Comparison of ENCODE assay signal across 8 cellular contexts in genomic region chr1:224168859-224169380, GRCh38. TPM values are rescaled to one million over a fixed set of nuclear protein-coding genes. Genes with fewer than 3 reads are reported as not detected.
DNase-seq lines count a peak whose midpoint lies in the region; ATAC-seq, FAIRE-seq and TF ChIP-seq lines count a peak whose summit lies in the region.

No MANE protein-coding gene starts in this region.

- POLR2A ChIA-PET in PC-9 (lab: Charles Lee; ENCODE audit: unreplicated experiment), result no interaction called here

- H3K27ac ChIP-seq in ACC112 (ENCODE audit: low read depth, low read length), result peak overlapping the region; percentile 66
- peak overlapping the region; percentile 46 for H3K27ac ChIP-seq in PC-9
- H3K27ac ChIP-seq in pancreas, result peak overlapping the region in 2 of 4 donors; percentile 39 to 44
- peak overlapping the region in 2 of 4 donors; percentile 1 to 4 for H3K27ac ChIP-seq in esophagus muscularis mucosa (replicated peaks in 1 of 4)

- peak overlapping the region; percentile 10 for H2AFZ ChIP-seq in ACC112 (ENCODE audit: low read length, unreplicated experiment)
- 0 out of 2 replicates have a peak overlapping the region, but pooled peaks have one; percentile 1 for H2AFZ ChIP-seq in PC-9

- no peaks in the 10 kb centered on the region for H3K9me2 ChIP-seq in PC-9 (ENCODE audit: insufficient read depth)

- H3K79me2 ChIP-seq in ACC112 (ENCODE audit: control insufficient read depth, insufficient read depth, low read length, unreplicated experiment), result no peaks in the 10 kb centered on the region
- H3K79me2 ChIP-seq in PC-9 (ENCODE audit: low read depth), result no peaks in the 10 kb centered on the region

- H4K20me1 ChIP-seq in PC-9 (ENCODE audit: insufficient read depth), result no peaks in the 10 kb centered on the region

- CTCF ChIA-PET in PC-9 (lab: Charles Lee), result interaction anchor here (0.5 to 0.6 kb wide), 2 partner anchors 44 to 206 kb away, joined by 4 read pairs; no protein-coding TSS in a partner anchor

- peak; percentile 56 to 79 for DNase-seq in PC-9
- peak; percentile 24 for DNase-seq in epithelial cell of esophagus (ENCODE audit: low read depth)
- DNase-seq in pancreas, result peak in 1 of 6 donors; percentile 33
- DNase-seq in HTR-8/SVneo (ENCODE audit: insufficient read length, low spot score), result no peak
- no peak for DNase-seq in esophagus muscularis mucosa (ENCODE audit: extremely low spot score)

- H3F3A ChIP-seq in PC-9 (ENCODE audit: insufficient read depth, low read depth), result peaks cover 29% of the 10 kb centered on the region

- BruUV-seq in PC-9 (replicated peaks; lab: Mats Ljungman, UMichigan), result no TSS peak

- TF ChIP-seq CTCF in PC-9 (conservative IDR thresholded peaks at IDR 0.05), result no peak
- no peak for TF ChIP-seq CTCF in epithelial cell of esophagus (IDR thresholded peaks at IDR 0.05; ENCODE audit: insufficient read depth, low read depth, low read length, missing control alignments)
- TF ChIP-seq CTCF in pancreas (IDR thresholded peaks at IDR 0.05), result no peak
- TF ChIP-seq CTCF in esophagus muscularis mucosa (IDR thresholded peaks at IDR 0.05), result no peak

- no peak for TF ChIP-seq EP300 in esophagus muscularis mucosa (IDR thresholded peaks at IDR 0.05)

- H3K4me3 ChIP-seq in ACC112 (ENCODE audit: low read depth, low read length), result peak overlapping the region; percentile 21
- no peak overlapping the region for H3K4me3 ChIP-seq in PC-9
- no peak overlapping the region for H3K4me3 ChIP-seq in epithelial cell of esophagus (ENCODE audit: low read length)
- H3K4me3 ChIP-seq in pancreas, result no peak overlapping the region
- H3K4me3 ChIP-seq in esophagus muscularis mucosa, result no peak overlapping the region

- 53 to 62% methylated on average over 5 of the region's 5 CpGs for WGBS in pancreas, 2 donors
- 25% methylated on average over 5 of the region's 5 CpGs for WGBS in esophagus muscularis mucosa

- TF ChIP-seq POLR2A in esophagus muscularis mucosa (IDR thresholded peaks at IDR 0.05; ENCODE audit: low read depth), result no peak

- H3K4me2 ChIP-seq in PC-9, result peak overlapping the region; percentile 44

- H3K36me3 ChIP-seq in ACC112 (ENCODE audit: insufficient read depth, low read length) (no peaks in the 10 kb centered on the region), PC-9 (ENCODE audit: low read depth) (no peaks in the 10 kb centered on the region), pancreas (no peaks in the 10 kb centered on the region), esophagus muscularis mucosa (no peaks in the 10 kb centered on the region)

- H3K27me3 ChIP-seq in ACC112 (ENCODE audit: insufficient read depth, low read length) (no peaks in the 10 kb centered on the region), PC-9 (ENCODE audit: insufficient read depth, low read depth) (no peaks in the 10 kb centered on the region), pancreas (no peaks in the 10 kb centered on the region), esophagus muscularis mucosa (no peaks in the 10 kb centered on the region)

- FAIRE-seq in pancreas (lab: Jason Lieb, UNC), result no peak
- FAIRE-seq in HTR-8/SVneo (lab: Jason Lieb, UNC), result no peak

- no peaks in the 10 kb centered on the region; the same call in 1 of the 2 replicates for H3K9me3 ChIP-seq in PC-9 (ENCODE audit: insufficient read depth, low read depth)
- H3K9me3 ChIP-seq in pancreas, result no peaks in the 10 kb centered on the region
- H3K9me3 ChIP-seq in esophagus muscularis mucosa, result no peaks in the 10 kb centered on the region

- H3K4me1 ChIP-seq in ACC112 (ENCODE audit: control insufficient read depth, insufficient read depth, low read length, unreplicated experiment) (peaks cover 12% of the 10 kb centered on the region), PC-9 (replicated peaks; ENCODE audit: insufficient read depth) (peaks cover 23% of the 10 kb centered on the region), pancreas (peaks cover 0 to 3% (median 0%) of the 10 kb centered on the region in 3 donors), esophagus muscularis mucosa (peaks cover 7 to 13% (median 10%) of the 10 kb centered on the region in 4 donors)

- intact Hi-C loops in PC-9 (cut with micrococcal nuclease; ENCODE audit: unreplicated experiment), result loop anchor here (2.0 to 5.0 kb wide), 2 partner anchors 44 to 163 kb away; partner anchors contain the start of gene NVL
- intact Hi-C loops in pancreas (cut with DNase I), result no loop called here
- intact Hi-C loops in esophagus muscularis mucosa (cut with DNase I), result no loop called here

- ATAC-seq in GM18867 (IDR thresholded peaks at IDR 0.05; ENCODE audit: unreplicated experiment) (peak; percentile 88), HG02973 (IDR thresholded peaks at IDR 0.05; ENCODE audit: unreplicated experiment) (peak; percentile 88), pancreas (peak in 3 of 4 donors; percentile 57 to 88 (median 87))

RNA-seq across cellular contexts. Expression of gene DEGS1, which starts 14.1 kb away (rescaled TPM):
- total RNA-seq in PC-9 (2021) (19.2 and 20.0 TPM in 2 replicates), pancreas (10 to 100 TPM in 5 of 6 donors, 1 to 10 TPM in 1; 9.7 to 22.3 (median 11.0) TPM), esophagus muscularis mucosa (100 to 1,000 TPM; 117 to 152 (median 124) TPM)
- 10 to 100 TPM in 1 of 2 donors, 1 to 10 TPM in 1; 9.0 to 22.7 TPM for polyA plus RNA-seq in pancreas

RNA-seq across cellular contexts. Expression of gene FBXO28, which starts 55.0 kb away (rescaled TPM):
- total RNA-seq in PC-9 (2021) (43.4 and 48.1 TPM in 2 replicates), pancreas (10 to 100 TPM in 4 of 6 donors, 1 to 10 TPM in 2; 9.2 to 14.9 (median 13.0) TPM), esophagus muscularis mucosa (10 to 100 TPM; 23.1 to 29.8 (median 26.3) TPM)
- polyA plus RNA-seq in pancreas, result 1 to 10 TPM; 4.9 to 6.5 TPM

Comparison
In these comparisons a context has a peak if more than half of its experiments do, and no peak if none do; other contexts are left out.
1. DNase-seq: peak in PC-9 (2 of 2) and epithelial cell of esophagus (single experiment); none in HTR-8/SVneo (single experiment) and esophagus muscularis mucosa (single experiment).
2. Peak in every context shown above with its lines, with median percentiles within 50 percentile points of each other: ATAC-seq.